ENCODE assay signal across 21 cellular contexts in the genomic region with DNA sequence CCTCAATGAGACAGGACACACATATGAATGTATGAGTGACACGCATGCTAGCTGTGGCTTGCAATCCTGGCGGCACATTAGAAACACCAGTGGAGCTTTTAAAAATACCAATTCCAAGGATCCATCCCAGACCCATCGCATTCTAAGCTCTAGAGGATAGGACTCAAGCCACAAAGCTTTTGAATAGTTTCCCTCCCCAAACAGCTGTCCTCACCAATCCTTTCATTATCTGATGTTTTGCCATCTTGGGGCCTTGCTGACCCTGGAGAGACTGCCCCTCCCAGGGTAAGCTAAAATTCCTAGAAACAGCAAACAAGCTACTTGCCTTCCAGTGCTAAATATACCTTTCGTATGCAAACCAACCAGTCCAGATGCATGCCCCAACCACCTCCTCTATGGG.
"Had no signal": no experiment of that assay in that cellular context is flagged by ENCODE, and none has a peak within 500 bp of the region (broad histone marks: within the 10 kb centered on the region; RNA-seq: fewer than 3 reads in every experiment).

No MANE protein-coding gene starts in this region.

- DNase-seq: central memory CD4-positive, alpha-beta T cell; effector memory CD8-positive, alpha-beta T cell; esophagus squamous epithelium; foreskin fibroblast; glutamatergic neuron; immature natural killer cell; left ventricle myocardium inferior; mesenchymal stem cell; midbrain; naive thymus-derived CD8-positive, alpha-beta T cell; nucleus accumbens; ovary; sigmoid colon; stimulated activated CD4-positive, alpha-beta T cell treated with anti-CD3 and anti-CD28 coated beads, Interleukin-12 subunit alpha, Interleukin-12 subunit beta, amount 100 ng/mL, for 4 hours; testis had no signal

- H3K27me3 Mint-ChIP-seq: effector memory CD8-positive, alpha-beta T cell; stimulated activated naive CD8-positive, alpha-beta T cell treated with anti-CD3 and anti-CD28 coated beads, Interleukin-15, Interleukin-2, amounts not matched to agents 100 ng/mL and 50 ng/mL, for 24 hours had no signal

- H3K4me1 Mint-ChIP-seq: neural progenitor cell had no signal

- H3K9me3 Mint-ChIP-seq: effector memory CD8-positive, alpha-beta T cell; immature natural killer cell; naive thymus-derived CD8-positive, alpha-beta T cell; neural progenitor cell; stimulated activated naive CD8-positive, alpha-beta T cell treated with anti-CD3 and anti-CD28 coated beads, Interleukin-15, Interleukin-2, amounts not matched to agents 100 ng/mL and 50 ng/mL, for 24 hours had no signal

- H3K4me1 ChIP-seq: esophagus squamous epithelium, gastroesophageal sphincter, neural progenitor cell, right atrium auricular region, sigmoid colon, testis had no signal

- H3K27ac Mint-ChIP-seq: effector memory CD8-positive, alpha-beta T cell; naive thymus-derived CD8-positive, alpha-beta T cell; neural progenitor cell; stimulated activated naive CD8-positive, alpha-beta T cell treated with anti-CD3 and anti-CD28 coated beads, Interleukin-15, Interleukin-2, amounts not matched to agents 100 ng/mL and 50 ng/mL, for 24 hours had no signal

- H3K9me3 ChIP-seq: esophagus squamous epithelium, gastroesophageal sphincter, left ventricle myocardium inferior, ovary, right atrium auricular region, sigmoid colon, testis, tibial nerve had no signal

- H3K4me3 ChIP-seq: esophagus squamous epithelium, gastroesophageal sphincter, left ventricle myocardium inferior, lung, neural progenitor cell, ovary, right atrium auricular region, sigmoid colon, testis, tibial nerve had no signal

- H3K4me3 Mint-ChIP-seq: effector memory CD8-positive, alpha-beta T cell; immature natural killer cell; naive thymus-derived CD8-positive, alpha-beta T cell; neural progenitor cell; stimulated activated naive CD8-positive, alpha-beta T cell treated with anti-CD3 and anti-CD28 coated beads, Interleukin-15, Interleukin-2, amounts not matched to agents 100 ng/mL and 50 ng/mL, for 24 hours had no signal

- H3K36me3 Mint-ChIP-seq: naive thymus-derived CD8-positive, alpha-beta T cell; neural progenitor cell had no signal

- ATAC-seq: effector memory CD8-positive, alpha-beta T cell; gastroesophageal sphincter; naive thymus-derived CD8-positive, alpha-beta T cell had no signal

- H3K36me3 ChIP-seq: esophagus squamous epithelium, gastroesophageal sphincter, left ventricle myocardium inferior, neural progenitor cell, ovary, right atrium auricular region, sigmoid colon, tibial nerve had no signal

- H3K27me3 ChIP-seq: neural progenitor cell, ovary, right atrium auricular region, sigmoid colon, testis, tibial nerve had no signal

- H3K27ac ChIP-seq: esophagus squamous epithelium, gastroesophageal sphincter, left ventricle myocardium inferior, neural progenitor cell, ovary, right atrium auricular region, sigmoid colon, testis, tibial nerve had no signal
